ENCODE assay signal across 31 cellular contexts in the genomic region with DNA sequence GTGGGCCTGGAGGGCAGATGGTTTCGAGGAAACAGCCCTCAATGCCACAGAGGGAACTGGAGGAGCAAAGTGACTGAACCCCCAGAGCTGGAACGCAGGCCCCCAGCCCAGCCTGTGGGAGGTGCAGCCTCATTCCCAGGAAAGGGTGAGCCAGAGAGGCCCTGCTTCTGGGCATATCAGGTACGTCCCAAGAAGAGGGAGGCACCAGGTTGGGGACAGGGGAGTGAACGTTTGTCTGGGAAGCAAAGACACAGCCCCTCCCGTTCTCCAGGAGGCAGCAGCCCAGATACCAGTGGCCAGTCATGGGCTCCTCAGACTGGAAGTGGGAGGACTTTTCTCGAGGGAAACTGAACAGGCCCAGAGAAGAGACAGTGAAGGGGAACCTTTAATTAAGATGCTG.
"Had no signal": no experiment of that assay in that cellular context is flagged by ENCODE, and none has a peak within 500 bp of the region (broad histone marks: within the 10 kb centered on the region; RNA-seq: fewer than 3 reads in every experiment).

No MANE protein-coding gene starts in this region.

- H3K36me3 ChIP-seq: ascending aorta, cardiac muscle cell had no signal

- H3K4me2 ChIP-seq: KMS-11 had no signal

- H3K27ac Mint-ChIP-seq: activated B cell treated with CpG ODN at 0.5 μM for 24 hours; activated CD4-positive, alpha-beta memory T cell treated with anti-CD3 and anti-CD28 coated beads for 36 hours; activated naive CD4-positive, alpha-beta T cell treated with anti-CD3 and anti-CD28 coated beads, Interleukin-2, amount 50 U/mL, for 24 hours; activated naive CD8-positive, alpha-beta T cell treated with anti-CD3 and anti-CD28 coated beads, Interleukin-2, amount 10 ng/mL, durations not matched to agents 7 days and 5 days; activated T-helper 2 cell treated with anti-CD3 and anti-CD28 coated beads, Interferon-gamma antibody, Interleukin-2, Interleukin-4, amounts not matched to agents 10 μg/mL and 5 μg/mL and 100 μg/mL, durations not matched to agents 14 hours and 24 hours and 36 hours; T-helper 1 cell treated with Interleukin-12 subunit alpha and Interleukin-12 subunit beta and Interleukin-4 antibody, amounts not matched to agents 30 μg/mL and 1 μg/mL, for 36 hours; T-helper 2 cell treated with Interferon-gamma antibody and Interleukin-4, amounts not matched to agents 5 μg/mL and 100 μg/mL, for 36 hours had no signal

- H3K9me3 Mint-ChIP-seq: activated B cell treated with CpG ODN at 0.5 μM for 24 hours; activated CD4-positive, alpha-beta memory T cell treated with anti-CD3 and anti-CD28 coated beads for 36 hours; activated naive CD4-positive, alpha-beta T cell treated with anti-CD3 and anti-CD28 coated beads, Interleukin-2, amount 50 U/mL, for 24 hours; activated naive CD8-positive, alpha-beta T cell treated with anti-CD3 and anti-CD28 coated beads, Interleukin-2, amount 10 ng/mL, durations not matched to agents 7 days and 5 days; activated T-helper 2 cell treated with anti-CD3 and anti-CD28 coated beads, Interferon-gamma antibody, Interleukin-2, Interleukin-4, amounts not matched to agents 10 μg/mL and 5 μg/mL and 100 μg/mL, durations not matched to agents 14 hours and 24 hours and 36 hours; central memory CD8-positive, alpha-beta T cell; T-helper 1 cell treated with Interleukin-12 subunit alpha and Interleukin-12 subunit beta and Interleukin-4 antibody, amounts not matched to agents 30 μg/mL and 1 μg/mL, for 36 hours; T-helper 2 cell treated with Interferon-gamma antibody and Interleukin-4, amounts not matched to agents 5 μg/mL and 100 μg/mL, for 36 hours had no signal

- H3K36me3 Mint-ChIP-seq: activated CD4-positive, alpha-beta memory T cell treated with anti-CD3 and anti-CD28 coated beads for 36 hours; activated naive CD4-positive, alpha-beta T cell treated with anti-CD3 and anti-CD28 coated beads, Interleukin-2, amount 50 U/mL, for 24 hours; activated naive CD8-positive, alpha-beta T cell treated with anti-CD3 and anti-CD28 coated beads, Interleukin-2, amount 10 ng/mL, durations not matched to agents 7 days and 5 days had no signal

- H3K27me3 ChIP-seq: ascending aorta, cardiac muscle cell had no signal

- ATAC-seq: PC-3, Right ventricle myocardium inferior had no signal

- H3K9me3 ChIP-seq: ascending aorta had no signal

- H3K9ac ChIP-seq: KMS-11 had no signal

- H3K4me3 Mint-ChIP-seq: activated B cell treated with CpG ODN at 0.5 μM for 24 hours; activated CD4-positive, alpha-beta memory T cell treated with anti-CD3 and anti-CD28 coated beads for 36 hours; activated naive CD4-positive, alpha-beta T cell treated with anti-CD3 and anti-CD28 coated beads, Interleukin-2, amount 50 U/mL, for 24 hours; activated naive CD8-positive, alpha-beta T cell treated with anti-CD3 and anti-CD28 coated beads, Interleukin-2, amount 10 ng/mL, durations not matched to agents 7 days and 5 days; central memory CD8-positive, alpha-beta T cell; T-helper 1 cell treated with Interleukin-12 subunit alpha and Interleukin-12 subunit beta and Interleukin-4 antibody, amounts not matched to agents 30 μg/mL and 1 μg/mL, for 36 hours; T-helper 2 cell treated with Interferon-gamma antibody and Interleukin-4, amounts not matched to agents 5 μg/mL and 100 μg/mL, for 36 hours had no signal

- DNase-seq: activated B cell treated with CpG ODN at 0.5 μM for 24 hours; activated CD4-positive, alpha-beta memory T cell treated with anti-CD3 and anti-CD28 coated beads for 36 hours; activated CD4-positive, alpha-beta T cell treated with anti-CD3 and anti-CD28 coated beads for 4 hours; activated CD4-positive, alpha-beta T cell treated with anti-CD3 and anti-CD28 coated beads, Interleukin-2, amount 50 U/mL, for 1 hour; activated CD4-positive, CD25-positive, alpha-beta regulatory T cell treated with anti-CD3 and anti-CD28 coated beads, Interleukin-2, amount 50 U/mL, for 72 hours; activated gamma-delta T cell; activated naive CD4-positive, alpha-beta T cell treated with Interleukin-2 at 50 U/mL for 16 hours; activated naive CD8-positive, alpha-beta T cell treated with anti-CD3 and anti-CD28 coated beads, Interleukin-2, amount 10 ng/mL, durations not matched to agents 7 days and 5 days; activated T-cell treated with anti-CD3 and anti-CD28 coated beads, Interleukin-2, amount 50 U/mL, for 1 hour; amygdala; MM.1S; MV-4-11; NCI-H1092; NCI-H1436 treated with DMSO at 0.1 percent for 48 hours; NCI-H1694 treated with DMSO at 0.1 percent for 48 hours; NCI-H2029; NCI-H345; NCI-H524 treated with DMSO at 0.1 percent for 48 hours; PC-3 had no signal

- H3K4me1 Mint-ChIP-seq: activated B cell treated with CpG ODN at 0.5 μM for 24 hours; activated naive CD4-positive, alpha-beta T cell treated with anti-CD3 and anti-CD28 coated beads, Interleukin-2, amount 50 U/mL, for 24 hours; activated naive CD8-positive, alpha-beta T cell treated with anti-CD3 and anti-CD28 coated beads, Interleukin-2, amount 10 ng/mL, durations not matched to agents 7 days and 5 days; central memory CD8-positive, alpha-beta T cell had no signal

- H3K4me1 ChIP-seq: ascending aorta had no signal

- H3K4me3 ChIP-seq: ascending aorta, cardiac muscle cell had no signal

- H3K27ac ChIP-seq: ascending aorta, cardiac muscle cell, KMS-11, RWPE1 had no signal

- FAIRE-seq: RCC 7860, TTC549 had no signal
